In the genomic region with DNA sequence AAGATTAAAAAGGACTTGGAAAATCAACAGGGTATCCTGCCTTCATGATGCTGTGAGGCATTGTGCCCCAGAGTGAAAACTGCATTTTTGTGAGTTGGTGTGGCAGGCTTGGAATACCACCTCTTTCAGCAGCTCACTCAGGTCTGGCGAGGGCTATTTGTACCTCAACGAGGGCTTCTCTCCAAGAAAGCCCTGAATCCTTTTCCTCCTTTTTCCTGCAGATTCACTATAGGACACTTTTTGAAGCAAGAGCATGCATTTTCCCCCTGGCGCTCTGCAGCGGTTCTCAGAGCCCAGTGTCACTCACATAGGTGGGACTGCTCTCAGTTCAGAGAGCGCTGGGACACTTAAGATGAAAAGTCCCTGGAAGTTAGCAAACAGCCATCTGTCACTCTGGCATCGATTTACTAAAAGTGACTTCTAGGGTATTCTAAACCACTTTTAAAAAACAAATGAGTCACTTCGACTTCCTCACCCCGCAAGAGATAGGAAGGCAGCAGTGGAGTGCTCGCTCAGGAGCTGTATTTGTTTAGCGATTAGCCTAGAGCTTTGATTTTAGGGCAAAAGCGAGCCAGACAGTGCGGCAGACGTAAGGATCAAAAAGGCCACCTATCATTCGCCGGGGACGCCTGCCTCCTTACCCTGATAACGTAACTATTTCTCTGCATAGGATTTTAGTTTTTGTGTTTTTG, we compare ENCODE assay signal across 8 cellular contexts. TPM values are rescaled to one million over a fixed set of nuclear protein-coding genes. Genes with fewer than 3 reads are reported as not detected.
DNase-seq lines count a peak whose midpoint lies in the region; ATAC-seq and TF ChIP-seq lines count a peak whose summit lies in the region.

No MANE protein-coding gene starts in this region.

- POLR2A ChIA-PET in WTC11 (lab: Charles Lee), result interaction anchor here (0.6 kb wide), 1 partner anchor 224 kb away, joined by 3 read pairs; no protein-coding TSS in a partner anchor

- no peak for DNase-seq in activated T-cell treated with anti-CD3 and anti-CD28 coated beads, Interleukin-2, amount 50 U/mL, for 24 hours
- no peak for DNase-seq in activated T-cell treated with anti-CD3 and anti-CD28 coated beads, Interleukin-2, amount 50 U/mL, for 48 hours
- DNase-seq in WTC11 (ENCODE audit: low spot score), result no peak
- no peak for DNase-seq in stimulated activated effector memory CD8-positive, alpha-beta T cell treated with anti-CD3 and anti-CD28 coated beads, Interleukin-12 subunit alpha, Interleukin-12 subunit beta, amount 100 ng/mL, for 72 hours (ENCODE audit: low spot score in 2 of 2)
- DNase-seq in NCI-H146 treated with DMSO at 0.1 percent for 48 hours (lab: John Stamatoyannopoulos, UW; ENCODE audit: unreplicated experiment), result no peak
- no peak for DNase-seq in cerebellum (ENCODE audit: low spot score)

- no peak overlapping the region for H3K27ac Mint-ChIP-seq in activated T-cell treated with anti-CD3 and anti-CD28 coated beads, Interleukin-2, amount 50 U/mL, for 24 hours
- no peak overlapping the region for H3K27ac Mint-ChIP-seq in WTC11
- H3K27ac Mint-ChIP-seq in stimulated activated effector memory CD8-positive, alpha-beta T cell treated with anti-CD3 and anti-CD28 coated beads, Interleukin-12 subunit alpha, Interleukin-12 subunit beta, amount 100 ng/mL, for 72 hours, result no peak overlapping the region

- H3K4me3 Mint-ChIP-seq in activated T-cell treated with anti-CD3 and anti-CD28 coated beads, Interleukin-2, amount 50 U/mL, for 24 hours, result peak overlapping the region; percentile 72
- H3K4me3 Mint-ChIP-seq in WTC11, result peak overlapping the region; percentile 76
- H3K4me3 Mint-ChIP-seq in stimulated activated effector memory CD8-positive, alpha-beta T cell treated with anti-CD3 and anti-CD28 coated beads, Interleukin-12 subunit alpha, Interleukin-12 subunit beta, amount 100 ng/mL, for 72 hours, result peak overlapping the region; percentile 57

- H3K36me3 Mint-ChIP-seq in activated T-cell treated with anti-CD3 and anti-CD28 coated beads, Interleukin-2, amount 50 U/mL, for 24 hours (ENCODE audit: low read depth), result no peaks in the 10 kb centered on the region
- H3K36me3 Mint-ChIP-seq in WTC11, result peaks cover 25% of the 10 kb centered on the region
- H3K36me3 Mint-ChIP-seq in stimulated activated effector memory CD8-positive, alpha-beta T cell treated with anti-CD3 and anti-CD28 coated beads, Interleukin-12 subunit alpha, Interleukin-12 subunit beta, amount 100 ng/mL, for 72 hours, result no peaks in the 10 kb centered on the region

- CTCF ChIA-PET in WTC11 (lab: Charles Lee), result interaction anchor here (1.2 to 1.5 kb wide), 2 partner anchors 18 to 308 kb away, joined by 3 to 6 read pairs; no protein-coding TSS in a partner anchor

- H3K4me3 ChIP-seq in iPS-18c (ENCODE audit: insufficient read depth, low read depth, low read length), result peak overlapping the region; percentile 68

- peaks cover 87% of the 10 kb centered on the region for H3K27me3 Mint-ChIP-seq in activated T-cell treated with anti-CD3 and anti-CD28 coated beads, Interleukin-2, amount 50 U/mL, for 24 hours
- H3K27me3 Mint-ChIP-seq in WTC11 (ENCODE audit: low read depth), result peaks cover 82% of the 10 kb centered on the region

- TF ChIP-seq CTCF in WTC11 (IDR thresholded peaks at IDR 0.05), result no peak

- peaks cover 20% of the 10 kb centered on the region for H3K9me3 Mint-ChIP-seq in activated T-cell treated with anti-CD3 and anti-CD28 coated beads, Interleukin-2, amount 50 U/mL, for 24 hours
- peaks cover 37% of the 10 kb centered on the region for H3K9me3 Mint-ChIP-seq in WTC11
- peaks cover 10% of the 10 kb centered on the region for H3K9me3 Mint-ChIP-seq in stimulated activated effector memory CD8-positive, alpha-beta T cell treated with anti-CD3 and anti-CD28 coated beads, Interleukin-12 subunit alpha, Interleukin-12 subunit beta, amount 100 ng/mL, for 72 hours

- H3K9me3 ChIP-seq in iPS-18c (ENCODE audit: control insufficient read depth, insufficient read depth, low read length), result peaks cover 6% of the 10 kb centered on the region

- H3K4me1 Mint-ChIP-seq in activated T-cell treated with anti-CD3 and anti-CD28 coated beads, Interleukin-2, amount 50 U/mL, for 24 hours (ENCODE audit: low read depth), result peaks cover 20% of the 10 kb centered on the region
- H3K4me1 Mint-ChIP-seq in WTC11, result peaks cover 26% of the 10 kb centered on the region
- peaks cover 15% of the 10 kb centered on the region for H3K4me1 Mint-ChIP-seq in stimulated activated effector memory CD8-positive, alpha-beta T cell treated with anti-CD3 and anti-CD28 coated beads, Interleukin-12 subunit alpha, Interleukin-12 subunit beta, amount 100 ng/mL, for 72 hours

- ATAC-seq in WTC11, result peak; percentile 11
- no peak for ATAC-seq in stimulated activated effector memory CD8-positive, alpha-beta T cell treated with anti-CD3 and anti-CD28 coated beads, Interleukin-12 subunit alpha, Interleukin-12 subunit beta, amount 100 ng/mL, for 72 hours
- no peak for ATAC-seq in HG02884 (IDR thresholded peaks at IDR 0.05; ENCODE audit: unreplicated experiment)

TF ChIP-seq in WTC11, 78 proteins besides CTCF, POLR2A, EP300 and RAD21:
- TF ChIP-seq CREM (CRISPR knock-in tag; IDR thresholded peaks at IDR 0.05) (no peak), NFYB (CRISPR knock-in tag; conservative IDR thresholded peaks at IDR 0.05; ENCODE audit: low read depth) (no peak), ATF2 (CRISPR knock-in tag; IDR thresholded peaks at IDR 0.05; ENCODE audit: borderline replicate concordance, low read depth) (no peak), GABPB1 (CRISPR knock-in tag; IDR thresholded peaks at IDR 0.05) (peak; percentile 26; the same call in 1 of the 2 replicates)

RNA-seq across cellular contexts. Expression of gene LGR5, which starts 0.8 kb away (rescaled TPM):
- total RNA-seq in WTC11 (2021) (0.09 to 0.55 TPM (median 0.17 TPM) in 3 replicates), cerebellum (0.91 TPM)
